ENCODE assay signal across 8 cellular contexts in the genomic region with DNA sequence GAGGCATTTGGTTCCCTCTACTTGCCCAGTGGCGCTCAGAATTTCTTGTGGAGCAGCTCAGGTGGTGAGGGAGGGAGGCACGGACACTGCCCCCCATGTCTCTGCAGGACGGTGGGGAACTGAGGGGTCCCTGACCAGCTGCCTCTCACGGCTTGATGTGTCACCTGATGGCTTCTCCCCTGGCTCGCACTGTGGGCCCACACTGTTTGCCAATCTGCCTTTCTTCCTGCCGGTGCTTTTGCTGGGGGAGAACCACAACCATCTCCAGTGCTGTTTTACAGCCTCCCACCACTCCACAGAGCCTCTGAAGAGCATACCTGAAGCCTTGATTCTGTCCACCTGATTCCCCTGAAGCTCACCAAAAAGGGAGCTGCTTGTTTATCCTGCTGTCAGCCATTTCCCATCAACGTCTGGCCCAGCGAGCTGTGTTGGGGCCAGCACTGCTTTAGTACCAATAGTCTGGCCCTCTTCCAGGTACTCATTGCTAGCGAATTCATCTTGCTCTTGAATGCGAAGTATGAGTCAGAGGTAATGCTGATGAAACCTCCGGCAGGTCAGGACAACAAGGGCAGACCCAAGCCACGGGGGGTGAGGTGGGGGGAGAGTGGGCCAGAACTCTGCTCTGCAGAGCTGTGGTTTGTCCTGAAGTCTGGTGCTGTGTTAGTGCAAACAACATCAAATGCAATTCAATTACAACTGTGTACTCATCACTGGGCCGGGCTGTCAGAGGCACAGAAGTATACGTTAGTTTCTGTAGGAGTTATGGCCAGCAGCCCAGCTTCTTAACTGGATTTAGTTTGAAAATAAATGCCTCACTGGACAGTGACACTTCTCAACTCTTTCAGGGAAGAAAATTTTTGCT.
A peak's percentile ranks its signal among the peaks of the same experiment; 100 is the strongest.
DNase-seq lines count a peak whose midpoint lies in the region; ATAC-seq lines count a peak whose summit lies in the region.

No MANE protein-coding gene starts in this region.

- H3K4me1 ChIP-seq in ES-I3 (ENCODE audit: insufficient read depth, low read length) (peaks cover 30% of the 10 kb centered on the region), endocrine pancreas (ENCODE audit: control insufficient read depth, insufficient read depth, low read length) (peaks cover 24% of the 10 kb centered on the region)

- peak; percentile 46 for DNase-seq in NCI-H345 treated with DMSO at 0.1 percent for 48 hours (lab: John Stamatoyannopoulos, UW; ENCODE audit: unreplicated experiment)
- DNase-seq in mucosa of gallbladder (ENCODE audit: low spot score): peak; percentile 85
- DNase-seq in activated gamma-delta T cell treated with Interleukin-2 at 50 U/mL for 16 hours: no peak

- H3K9me3 ChIP-seq in ES-I3 (ENCODE audit: control insufficient read depth, insufficient read depth, low read length) (no peaks in the 10 kb centered on the region), endocrine pancreas (ENCODE audit: control insufficient read depth, low read length) (no peaks in the 10 kb centered on the region)

- ATAC-seq in HG03045 (IDR thresholded peaks at IDR 0.05; ENCODE audit: unreplicated experiment) (no peak), GM19023 (IDR thresholded peaks at IDR 0.05; ENCODE audit: unreplicated experiment) (no peak), HG03354 (IDR thresholded peaks at IDR 0.05; ENCODE audit: poor library complexity, severe bottlenecking, unreplicated experiment) (no peak)

- H3K4me3 ChIP-seq in endocrine pancreas (ENCODE audit: control insufficient read depth, insufficient read depth, low read length): peak overlapping the region; percentile 62

- H3K36me3 ChIP-seq in ES-I3 (ENCODE audit: insufficient read depth, low read length): no peaks in the 10 kb centered on the region
- no peaks in the 10 kb centered on the region for H3K36me3 ChIP-seq in endocrine pancreas (ENCODE audit: control insufficient read depth, insufficient read depth, low read length)

- H3K27me3 ChIP-seq in endocrine pancreas (ENCODE audit: control insufficient read depth, insufficient read depth, low read length): no peaks in the 10 kb centered on the region

- peak overlapping the region; percentile 21; the same call in 1 of the 2 replicates for H3K9ac ChIP-seq in ES-I3 (ENCODE audit: low read depth, low read length)
- peak overlapping the region; percentile 49 for H3K9ac ChIP-seq in endocrine pancreas (ENCODE audit: control insufficient read depth, insufficient read depth, low read length)
